In the genomic region with DNA sequence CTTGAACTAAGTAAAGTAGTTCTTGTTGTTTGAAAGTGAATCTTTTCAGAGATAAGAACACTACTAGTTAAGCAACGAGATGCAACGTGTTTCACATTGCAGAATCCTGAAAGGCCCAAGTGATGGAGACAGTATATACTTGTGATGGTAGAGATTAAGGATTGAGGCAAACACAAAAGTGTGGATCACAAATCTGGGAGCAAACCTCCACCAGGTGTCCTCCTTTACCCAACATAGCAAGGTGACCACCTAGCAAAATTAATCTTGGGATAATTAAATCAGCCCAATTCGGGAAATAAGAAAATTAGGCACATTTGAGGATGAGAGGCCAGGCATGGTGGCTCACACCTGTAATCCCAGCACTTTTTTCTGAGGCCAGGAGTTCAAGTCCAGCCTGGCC, we compare ENCODE assay signal across 12 cellular contexts.
A peak's percentile ranks its signal among the peaks of the same experiment; 100 is the strongest.
DNase-seq lines count a peak whose midpoint lies in the region; ATAC-seq and TF ChIP-seq lines count a peak whose summit lies in the region.
"Had no signal": no experiment of that assay in that cellular context is flagged by ENCODE, and none has a peak within 500 bp of the region (broad histone marks: within the 10 kb centered on the region; RNA-seq: fewer than 3 reads in every experiment).

No MANE protein-coding gene starts in this region.

- H3K4me3 ChIP-seq in HFF-Myc (replicated peaks; ENCODE audit: low read depth, low read length) = no peak overlapping the region
- no peak overlapping the region for H3K4me3 ChIP-seq in astrocyte of the cerebellum (ENCODE audit: low read depth, low read length)
- H3K4me3 ChIP-seq: gastrocnemius medialis had no signal

- in situ Hi-C loops in astrocyte of the cerebellum (cut with HindIII; ENCODE audit: low sequenced_read_pairs) = no loop called here

- DNase-seq in NCI-H82 (lab: John Stamatoyannopoulos, UW) = peak; percentile 54
- DNase-seq in NCI-H82 treated with DMSO at 0.1 percent for 48 hours (lab: John Stamatoyannopoulos, UW; ENCODE audit: unreplicated experiment) = no peak
- DNase-seq in HFF-Myc (ENCODE audit: extremely low read depth, low read depth) = no peak
- DNase-seq in astrocyte of the cerebellum (ENCODE audit: low read depth) = no peak
- DNase-seq in left kidney (ENCODE audit: low read depth, low spot score) = peak; percentile 37
- DNase-seq in head of caudate nucleus = no peak
- no peak for DNase-seq in sciatic nerve (ENCODE audit: low spot score)
- no peak for DNase-seq in activated T-cell treated with anti-CD3 and anti-CD28 coated beads, Interleukin-2, amount 50 U/mL, for 48 hours
- DNase-seq: activated CD8-positive, alpha-beta T cell treated with anti-CD3 and anti-CD28 coated beads for 36 hours; activated naive CD8-positive, alpha-beta T cell treated with anti-CD3 and anti-CD28 coated beads, Interleukin-2, amount 10 ng/mL, durations not matched to agents 7 days and 5 days; gastrocnemius medialis; SW 1271 had no signal

- TF ChIP-seq CTCF in HFF-Myc (IDR thresholded peaks at IDR 0.05; ENCODE audit: low read depth, low read length, missing control alignments) (peak; percentile 8), astrocyte of the cerebellum (IDR thresholded peaks at IDR 0.05; ENCODE audit: low read depth, low read length, missing control alignments) (peak; percentile 24)

- no peak for ATAC-seq in sciatic nerve
- ATAC-seq: activated CD8-positive, alpha-beta T cell treated with anti-CD3 and anti-CD28 coated beads for 36 hours; gastrocnemius medialis had no signal

- intact Hi-C loops in head of caudate nucleus (cut with DNase I) = no loop called here
- intact Hi-C loops in sciatic nerve (cut with DNase I) = no loop called here

Comparison
In these comparisons a context has a peak if more than half of its experiments do, and no peak if none do; other contexts are left out.
1. DNase-seq: peak in NCI-H82 (single experiment) and left kidney (single experiment); none in NCI-H82 treated with DMSO at 0.1 percent for 48 hours (single experiment), HFF-Myc (single experiment), astrocyte of the cerebellum (single experiment), head of caudate nucleus (0 of 42), sciatic nerve (single experiment) and activated T-cell treated with anti-CD3 and anti-CD28 coated beads, Interleukin-2, amount 50 U/mL, for 48 hours (0 of 2).